In the genomic region with DNA sequence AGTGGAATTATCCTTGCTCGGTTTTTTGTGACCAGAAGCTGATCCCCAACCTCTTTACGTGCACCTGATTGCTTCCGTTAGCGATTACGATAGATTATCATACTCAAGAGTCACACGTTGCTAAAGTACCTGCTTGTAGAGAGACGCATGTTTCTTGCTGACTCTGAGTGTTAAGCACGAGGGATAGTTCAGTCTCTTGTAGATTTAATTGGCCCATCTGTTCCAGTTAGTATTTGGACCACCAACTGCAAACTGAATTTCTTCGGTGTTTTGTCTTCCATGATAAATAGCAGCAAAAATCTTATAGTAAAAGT, we compare ENCODE assay signal across 1 cellular context.
A peak's percentile ranks its signal among the peaks of the same experiment; 100 is the strongest.
TF ChIP-seq lines count a peak whose summit lies in the region.

No MANE protein-coding gene starts in this region.

TF ChIP-seq in K562, 482 proteins besides CTCF, POLR2A, EP300 and RAD21 (continued from another document and continues in another):
- TF ChIP-seq, protein P1, sequence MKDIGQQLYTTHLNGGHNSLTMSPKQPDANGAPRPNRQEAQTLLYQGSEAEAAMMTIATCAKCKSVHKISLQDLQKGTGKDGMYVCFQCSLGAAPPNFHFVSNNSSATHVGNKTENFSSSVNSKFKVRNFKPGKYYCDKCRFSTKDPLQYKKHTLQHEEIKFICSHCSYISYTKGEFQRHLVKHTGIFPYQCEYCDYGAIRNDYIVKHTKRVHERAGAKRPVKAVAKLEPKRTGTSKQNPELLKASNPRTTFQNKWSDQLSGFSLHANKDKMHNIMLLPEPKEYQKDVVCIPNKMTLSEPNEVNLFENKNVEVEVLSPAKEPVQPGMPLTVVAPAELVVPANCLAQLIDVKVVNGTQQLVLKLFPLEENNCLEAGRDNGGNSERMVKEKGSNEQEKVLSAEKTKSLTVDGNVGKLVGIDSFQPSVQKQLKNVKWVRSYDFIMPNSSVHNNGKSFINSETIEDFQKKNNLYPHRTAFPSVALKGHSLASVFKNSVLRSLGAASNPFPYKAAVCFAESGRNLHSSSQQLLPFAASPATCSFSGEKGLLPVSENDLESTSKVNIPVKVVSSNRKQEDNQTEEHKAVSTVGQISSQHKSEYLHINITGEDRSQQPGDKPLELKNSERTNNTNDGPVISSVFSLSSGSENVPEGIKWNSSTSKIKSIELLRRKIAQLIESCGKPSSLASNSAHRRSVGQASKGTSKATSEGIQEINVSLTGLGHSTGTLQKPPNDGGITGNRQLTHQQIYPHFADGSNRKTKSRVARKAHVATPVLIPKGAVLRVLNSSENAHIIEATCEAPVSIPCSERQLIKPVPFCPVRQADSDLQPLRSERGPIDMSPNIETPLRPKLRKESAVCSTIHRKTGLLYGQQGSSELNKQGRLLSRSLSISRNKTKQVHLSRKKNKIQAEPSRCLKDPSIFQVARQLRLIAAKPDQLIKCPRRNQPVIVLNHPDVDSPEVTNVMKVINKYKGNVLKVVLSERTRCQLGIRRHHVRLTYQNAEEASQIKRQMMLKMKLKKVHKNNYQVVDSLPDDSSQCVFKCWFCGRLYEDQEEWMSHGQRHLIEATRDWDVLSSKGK (CRISPR knock-in tag; IDR thresholded peaks at IDR 0.05) = no peak
- TF ChIP-seq, protein P2, sequence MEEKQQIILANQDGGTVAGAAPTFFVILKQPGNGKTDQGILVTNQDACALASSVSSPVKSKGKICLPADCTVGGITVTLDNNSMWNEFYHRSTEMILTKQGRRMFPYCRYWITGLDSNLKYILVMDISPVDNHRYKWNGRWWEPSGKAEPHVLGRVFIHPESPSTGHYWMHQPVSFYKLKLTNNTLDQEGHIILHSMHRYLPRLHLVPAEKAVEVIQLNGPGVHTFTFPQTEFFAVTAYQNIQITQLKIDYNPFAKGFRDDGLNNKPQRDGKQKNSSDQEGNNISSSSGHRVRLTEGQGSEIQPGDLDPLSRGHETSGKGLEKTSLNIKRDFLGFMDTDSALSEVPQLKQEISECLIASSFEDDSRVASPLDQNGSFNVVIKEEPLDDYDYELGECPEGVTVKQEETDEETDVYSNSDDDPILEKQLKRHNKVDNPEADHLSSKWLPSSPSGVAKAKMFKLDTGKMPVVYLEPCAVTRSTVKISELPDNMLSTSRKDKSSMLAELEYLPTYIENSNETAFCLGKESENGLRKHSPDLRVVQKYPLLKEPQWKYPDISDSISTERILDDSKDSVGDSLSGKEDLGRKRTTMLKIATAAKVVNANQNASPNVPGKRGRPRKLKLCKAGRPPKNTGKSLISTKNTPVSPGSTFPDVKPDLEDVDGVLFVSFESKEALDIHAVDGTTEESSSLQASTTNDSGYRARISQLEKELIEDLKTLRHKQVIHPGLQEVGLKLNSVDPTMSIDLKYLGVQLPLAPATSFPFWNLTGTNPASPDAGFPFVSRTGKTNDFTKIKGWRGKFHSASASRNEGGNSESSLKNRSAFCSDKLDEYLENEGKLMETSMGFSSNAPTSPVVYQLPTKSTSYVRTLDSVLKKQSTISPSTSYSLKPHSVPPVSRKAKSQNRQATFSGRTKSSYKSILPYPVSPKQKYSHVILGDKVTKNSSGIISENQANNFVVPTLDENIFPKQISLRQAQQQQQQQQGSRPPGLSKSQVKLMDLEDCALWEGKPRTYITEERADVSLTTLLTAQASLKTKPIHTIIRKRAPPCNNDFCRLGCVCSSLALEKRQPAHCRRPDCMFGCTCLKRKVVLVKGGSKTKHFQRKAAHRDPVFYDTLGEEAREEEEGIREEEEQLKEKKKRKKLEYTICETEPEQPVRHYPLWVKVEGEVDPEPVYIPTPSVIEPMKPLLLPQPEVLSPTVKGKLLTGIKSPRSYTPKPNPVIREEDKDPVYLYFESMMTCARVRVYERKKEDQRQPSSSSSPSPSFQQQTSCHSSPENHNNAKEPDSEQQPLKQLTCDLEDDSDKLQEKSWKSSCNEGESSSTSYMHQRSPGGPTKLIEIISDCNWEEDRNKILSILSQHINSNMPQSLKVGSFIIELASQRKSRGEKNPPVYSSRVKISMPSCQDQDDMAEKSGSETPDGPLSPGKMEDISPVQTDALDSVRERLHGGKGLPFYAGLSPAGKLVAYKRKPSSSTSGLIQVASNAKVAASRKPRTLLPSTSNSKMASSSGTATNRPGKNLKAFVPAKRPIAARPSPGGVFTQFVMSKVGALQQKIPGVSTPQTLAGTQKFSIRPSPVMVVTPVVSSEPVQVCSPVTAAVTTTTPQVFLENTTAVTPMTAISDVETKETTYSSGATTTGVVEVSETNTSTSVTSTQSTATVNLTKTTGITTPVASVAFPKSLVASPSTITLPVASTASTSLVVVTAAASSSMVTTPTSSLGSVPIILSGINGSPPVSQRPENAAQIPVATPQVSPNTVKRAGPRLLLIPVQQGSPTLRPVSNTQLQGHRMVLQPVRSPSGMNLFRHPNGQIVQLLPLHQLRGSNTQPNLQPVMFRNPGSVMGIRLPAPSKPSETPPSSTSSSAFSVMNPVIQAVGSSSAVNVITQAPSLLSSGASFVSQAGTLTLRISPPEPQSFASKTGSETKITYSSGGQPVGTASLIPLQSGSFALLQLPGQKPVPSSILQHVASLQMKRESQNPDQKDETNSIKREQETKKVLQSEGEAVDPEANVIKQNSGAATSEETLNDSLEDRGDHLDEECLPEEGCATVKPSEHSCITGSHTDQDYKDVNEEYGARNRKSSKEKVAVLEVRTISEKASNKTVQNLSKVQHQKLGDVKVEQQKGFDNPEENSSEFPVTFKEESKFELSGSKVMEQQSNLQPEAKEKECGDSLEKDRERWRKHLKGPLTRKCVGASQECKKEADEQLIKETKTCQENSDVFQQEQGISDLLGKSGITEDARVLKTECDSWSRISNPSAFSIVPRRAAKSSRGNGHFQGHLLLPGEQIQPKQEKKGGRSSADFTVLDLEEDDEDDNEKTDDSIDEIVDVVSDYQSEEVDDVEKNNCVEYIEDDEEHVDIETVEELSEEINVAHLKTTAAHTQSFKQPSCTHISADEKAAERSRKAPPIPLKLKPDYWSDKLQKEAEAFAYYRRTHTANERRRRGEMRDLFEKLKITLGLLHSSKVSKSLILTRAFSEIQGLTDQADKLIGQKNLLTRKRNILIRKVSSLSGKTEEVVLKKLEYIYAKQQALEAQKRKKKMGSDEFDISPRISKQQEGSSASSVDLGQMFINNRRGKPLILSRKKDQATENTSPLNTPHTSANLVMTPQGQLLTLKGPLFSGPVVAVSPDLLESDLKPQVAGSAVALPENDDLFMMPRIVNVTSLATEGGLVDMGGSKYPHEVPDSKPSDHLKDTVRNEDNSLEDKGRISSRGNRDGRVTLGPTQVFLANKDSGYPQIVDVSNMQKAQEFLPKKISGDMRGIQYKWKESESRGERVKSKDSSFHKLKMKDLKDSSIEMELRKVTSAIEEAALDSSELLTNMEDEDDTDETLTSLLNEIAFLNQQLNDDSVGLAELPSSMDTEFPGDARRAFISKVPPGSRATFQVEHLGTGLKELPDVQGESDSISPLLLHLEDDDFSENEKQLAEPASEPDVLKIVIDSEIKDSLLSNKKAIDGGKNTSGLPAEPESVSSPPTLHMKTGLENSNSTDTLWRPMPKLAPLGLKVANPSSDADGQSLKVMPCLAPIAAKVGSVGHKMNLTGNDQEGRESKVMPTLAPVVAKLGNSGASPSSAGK (IDR thresholded peaks at IDR 0.05) = peak; percentile 90
- TF ChIP-seq KAT8 (IDR thresholded peaks at IDR 0.05; ENCODE audit: low read depth) (no peak), NCOA2 (IDR thresholded peaks at IDR 0.05; ENCODE audit: partially characterized antibody in 2 of 2) (no peak), MAFK (IDR thresholded peaks at IDR 0.05; ENCODE audit: low read length) (no peak; the same call in 1 of the 2 replicates), TARDBP (IDR thresholded peaks at IDR 0.05) (no peak), ZC3H11A (IDR thresholded peaks at IDR 0.05; ENCODE audit: low read depth, low read length) (no peak), ETV1 (tag; conservative IDR thresholded peaks at IDR 0.05; ENCODE audit: low read depth) (peak; percentile 77; the same call in 1 of the 2 replicates), MAFF (IDR thresholded peaks at IDR 0.05; ENCODE audit: low read length) (no peak), MXI1 (IDR thresholded peaks at IDR 0.05; ENCODE audit: low read depth, low read length) (no peak), ASH1L (IDR thresholded peaks at IDR 0.05; ENCODE audit: borderline replicate concordance, low read depth, partially characterized antibody) (peak; percentile 29), CEBPG (CRISPR knock-in tag; IDR thresholded peaks at IDR 0.05) (no peak), CEBPG (tag; conservative IDR thresholded peaks at IDR 0.05 in 1 of 2, IDR thresholded peaks at IDR 0.05 in 1 of 2) (no peak), ZNF282 (CRISPR knock-in tag; IDR thresholded peaks at IDR 0.05) (no peak), NCOA4 (IDR thresholded peaks at IDR 0.05; ENCODE audit: partially characterized antibody) (no peak), CHD2 (IDR thresholded peaks at IDR 0.05; ENCODE audit: low read depth, low read length) (no peak), SAFB2 (IDR thresholded peaks at IDR 0.05; ENCODE audit: borderline replicate concordance, low read depth, low read length, severe bottlenecking) (no peak), POLR3A (IDR thresholded peaks at IDR 0.05; ENCODE audit: borderline replicate concordance, extremely low read depth, insufficient read depth, insufficient read length) (no peak), FOXM1 (IDR thresholded peaks at IDR 0.05; ENCODE audit: low read depth) (no peak), FOXM1 (CRISPR knock-in tag; IDR thresholded peaks at IDR 0.05; ENCODE audit: low read depth) (no peak), RBBP5 (IDR thresholded peaks at IDR 0.05; ENCODE audit: borderline replicate concordance, insufficient read depth, low read length, poor library complexity, severe bottlenecking) (no peak), KAT7 (CRISPR knock-in tag; IDR thresholded peaks at IDR 0.05; ENCODE audit: borderline replicate concordance) (no peak), SMAD4 (CRISPR knock-in tag; conservative IDR thresholded peaks at IDR 0.05) (no peak), SAFB (IDR thresholded peaks at IDR 0.05; ENCODE audit: borderline replicate concordance, low read depth, low read length) (no peak), SUPT5H (IDR thresholded peaks at IDR 0.05) (no peak), TBL1XR1 (IDR thresholded peaks at IDR 0.05; ENCODE audit: low read length in 2 of 2) (no peak), NR2C1 (IDR thresholded peaks at IDR 0.05) (no peak), NR2C1 (tag; IDR thresholded peaks at IDR 0.05) (no peak), MTA3 (IDR thresholded peaks at IDR 0.05; ENCODE audit: borderline replicate concordance) (no peak; the same call in 1 of the 2 replicates), KDM5B (IDR thresholded peaks at IDR 0.05; ENCODE audit: insufficient replicate concordance, low read depth, low read length) (no peak), SMARCB1 (IDR thresholded peaks at IDR 0.05; ENCODE audit: insufficient read length, low read depth) (no peak), ZKSCAN1 (IDR thresholded peaks at IDR 0.05; ENCODE audit: low read depth, low read length) (no peak), TAL1 (IDR thresholded peaks at IDR 0.05) (no peak)
- TF ChIP-seq, protein P3, sequence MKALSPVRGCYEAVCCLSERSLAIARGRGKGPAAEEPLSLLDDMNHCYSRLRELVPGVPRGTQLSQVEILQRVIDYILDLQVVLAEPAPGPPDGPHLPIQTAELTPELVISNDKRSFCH (CRISPR knock-in tag; IDR thresholded peaks at IDR 0.05) = no peak
- TF ChIP-seq, protein P3 (tag; IDR thresholded peaks at IDR 0.05) = no peak
- TF ChIP-seq, protein P4, sequence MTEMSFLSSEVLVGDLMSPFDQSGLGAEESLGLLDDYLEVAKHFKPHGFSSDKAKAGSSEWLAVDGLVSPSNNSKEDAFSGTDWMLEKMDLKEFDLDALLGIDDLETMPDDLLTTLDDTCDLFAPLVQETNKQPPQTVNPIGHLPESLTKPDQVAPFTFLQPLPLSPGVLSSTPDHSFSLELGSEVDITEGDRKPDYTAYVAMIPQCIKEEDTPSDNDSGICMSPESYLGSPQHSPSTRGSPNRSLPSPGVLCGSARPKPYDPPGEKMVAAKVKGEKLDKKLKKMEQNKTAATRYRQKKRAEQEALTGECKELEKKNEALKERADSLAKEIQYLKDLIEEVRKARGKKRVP (CRISPR knock-in tag; IDR thresholded peaks at IDR 0.05) = no peak
- TF ChIP-seq, protein P5, sequence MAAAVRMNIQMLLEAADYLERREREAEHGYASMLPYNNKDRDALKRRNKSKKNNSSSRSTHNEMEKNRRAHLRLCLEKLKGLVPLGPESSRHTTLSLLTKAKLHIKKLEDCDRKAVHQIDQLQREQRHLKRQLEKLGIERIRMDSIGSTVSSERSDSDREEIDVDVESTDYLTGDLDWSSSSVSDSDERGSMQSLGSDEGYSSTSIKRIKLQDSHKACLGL (CRISPR knock-in tag; IDR thresholded peaks at IDR 0.05; ENCODE audit: borderline replicate concordance, poor library complexity, severe bottlenecking) = no peak
- TF ChIP-seq, protein P6, sequence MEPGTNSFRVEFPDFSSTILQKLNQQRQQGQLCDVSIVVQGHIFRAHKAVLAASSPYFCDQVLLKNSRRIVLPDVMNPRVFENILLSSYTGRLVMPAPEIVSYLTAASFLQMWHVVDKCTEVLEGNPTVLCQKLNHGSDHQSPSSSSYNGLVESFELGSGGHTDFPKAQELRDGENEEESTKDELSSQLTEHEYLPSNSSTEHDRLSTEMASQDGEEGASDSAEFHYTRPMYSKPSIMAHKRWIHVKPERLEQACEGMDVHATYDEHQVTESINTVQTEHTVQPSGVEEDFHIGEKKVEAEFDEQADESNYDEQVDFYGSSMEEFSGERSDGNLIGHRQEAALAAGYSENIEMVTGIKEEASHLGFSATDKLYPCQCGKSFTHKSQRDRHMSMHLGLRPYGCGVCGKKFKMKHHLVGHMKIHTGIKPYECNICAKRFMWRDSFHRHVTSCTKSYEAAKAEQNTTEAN (CRISPR knock-in tag; IDR thresholded peaks at IDR 0.05) = no peak
- TF ChIP-seq, protein P7, sequence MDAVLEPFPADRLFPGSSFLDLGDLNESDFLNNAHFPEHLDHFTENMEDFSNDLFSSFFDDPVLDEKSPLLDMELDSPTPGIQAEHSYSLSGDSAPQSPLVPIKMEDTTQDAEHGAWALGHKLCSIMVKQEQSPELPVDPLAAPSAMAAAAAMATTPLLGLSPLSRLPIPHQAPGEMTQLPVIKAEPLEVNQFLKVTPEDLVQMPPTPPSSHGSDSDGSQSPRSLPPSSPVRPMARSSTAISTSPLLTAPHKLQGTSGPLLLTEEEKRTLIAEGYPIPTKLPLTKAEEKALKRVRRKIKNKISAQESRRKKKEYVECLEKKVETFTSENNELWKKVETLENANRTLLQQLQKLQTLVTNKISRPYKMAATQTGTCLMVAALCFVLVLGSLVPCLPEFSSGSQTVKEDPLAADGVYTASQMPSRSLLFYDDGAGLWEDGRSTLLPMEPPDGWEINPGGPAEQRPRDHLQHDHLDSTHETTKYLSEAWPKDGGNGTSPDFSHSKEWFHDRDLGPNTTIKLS (IDR thresholded peaks at IDR 0.05; ENCODE audit: borderline replicate concordance, low read depth) = peak; percentile 79; the same call in 1 of the 2 replicates
